Comparison of ENCODE assay signal across 16 cellular contexts in genomic region chr2:53096346-53096745, GRCh38.
DNase-seq lines count a peak whose midpoint lies in the region; ATAC-seq and TF ChIP-seq lines count a peak whose summit lies in the region.
"Had no signal": no experiment of that assay in that cellular context is flagged by ENCODE, and none has a peak within 500 bp of the region (broad histone marks: within the 10 kb centered on the region; RNA-seq: fewer than 3 reads in every experiment).

No MANE protein-coding gene starts in this region.

- H3K4me1 Mint-ChIP-seq in progenitor cell of endocrine pancreas (ENCODE audit: low read depth), result peaks cover 17% of the 10 kb centered on the region
- H3K4me1 Mint-ChIP-seq: B cell had no signal

- H3K36me3 Mint-ChIP-seq in progenitor cell of endocrine pancreas (ENCODE audit: insufficient read depth), result no peaks in the 10 kb centered on the region

- H3K9me3 ChIP-seq in psoas muscle, result no peaks in the 10 kb centered on the region
- H3K9me3 ChIP-seq: HAP-1 had no signal

- H3K27me3 Mint-ChIP-seq in progenitor cell of endocrine pancreas, result peaks cover 18% of the 10 kb centered on the region
- H3K27me3 Mint-ChIP-seq: B cell; CD4-positive, alpha-beta T cell had no signal

- DNase-seq in DMS 273 (lab: John Stamatoyannopoulos, UW; ENCODE audit: unreplicated experiment) (peak; percentile 5), DMS 273 treated with DMSO at 0.1 percent for 48 hours (lab: John Stamatoyannopoulos, UW) (no peak), kidney tubule cell (ENCODE audit: low spot score) (peak; percentile 19), progenitor cell of endocrine pancreas (ENCODE audit: low spot score, unreplicated experiment) (no peak), mucosa of gallbladder (ENCODE audit: low spot score) (no peak), amygdala (lab: John Stamatoyannopoulos, UW) (no peak), psoas muscle (no peak), islet precursor cell (no peak)
- DNase-seq: ACHN; C1 segment of cervical spinal cord; CD4-positive, alpha-beta T cell; DND-41; GF-D8 had no signal

- intact Hi-C loops in psoas muscle (cut with DNase I), result no loop called here

- H3K27me3 ChIP-seq in psoas muscle (ENCODE audit: insufficient read depth in 3 of 3, low read length in 2 of 3), result no peaks in the 10 kb centered on the region

- 60 to 64% (median 62%) methylated on average over 4 of the region's 4 CpGs for WGBS in psoas muscle, 3 donors

- no peaks in the 10 kb centered on the region for H3K9me3 Mint-ChIP-seq in progenitor cell of endocrine pancreas (ENCODE audit: low read depth)
- H3K9me3 Mint-ChIP-seq: CD4-positive, alpha-beta T cell had no signal

- H3K4me1 ChIP-seq in psoas muscle, result no peaks in the 10 kb centered on the region
- H3K4me1 ChIP-seq: HAP-1 had no signal

- no peak overlapping the region for H3K4me3 ChIP-seq in psoas muscle
- H3K4me3 ChIP-seq: HAP-1 had no signal

- no peaks in the 10 kb centered on the region for H3K36me3 ChIP-seq in psoas muscle (ENCODE audit: insufficient read depth in 1 of 2, low read depth in 1 of 2)
- H3K36me3 ChIP-seq: HAP-1 had no signal

- no peak for ATAC-seq in psoas muscle

- no peak overlapping the region for H3K4me3 Mint-ChIP-seq in progenitor cell of endocrine pancreas (ENCODE audit: low read depth)
- H3K4me3 Mint-ChIP-seq: B cell; CD4-positive, alpha-beta T cell had no signal

- H3K27ac Mint-ChIP-seq in progenitor cell of endocrine pancreas, result peak overlapping the region; percentile 33
- H3K27ac Mint-ChIP-seq: B cell; CD4-positive, alpha-beta T cell had no signal

- no peak for TF ChIP-seq CTCF in progenitor cell of endocrine pancreas (IDR thresholded peaks at IDR 0.05; ENCODE audit: unreplicated experiment)
- TF ChIP-seq CTCF in psoas muscle (IDR thresholded peaks at IDR 0.05), result no peak

- H3K27ac ChIP-seq in psoas muscle, result no peak overlapping the region
- H3K27ac ChIP-seq: 22Rv1 had no signal

Comparison
In these comparisons a context has a peak if more than half of its experiments do, and no peak if none do; other contexts are left out.
1. DNase-seq: peak in DMS 273 (single experiment) and kidney tubule cell (single experiment); none in DMS 273 treated with DMSO at 0.1 percent for 48 hours (single experiment), progenitor cell of endocrine pancreas (single experiment), mucosa of gallbladder (single experiment), amygdala (0 of 56), psoas muscle (0 of 2) and islet precursor cell (single experiment).